8 cellular contexts compared by ENCODE assay signal in genomic region chr22:41799486-41800347, GRCh38. TPM values are rescaled to one million over a fixed set of nuclear protein-coding genes. Genes with fewer than 3 reads are reported as not detected.
DNase-seq lines count a peak whose midpoint lies in the region; ATAC-seq and TF ChIP-seq lines count a peak whose summit lies in the region.

No MANE protein-coding gene starts in this region.

- H3K9me3 ChIP-seq in mucosa of rectum (ENCODE audit: control insufficient read depth in 2 of 2, low read length in 2 of 2) (no peaks in the 10 kb centered on the region), upper lobe of left lung (no peaks in the 10 kb centered on the region)

- peak; percentile 16 to 18 for DNase-seq in stimulated activated CD4-positive, alpha-beta T cell treated with anti-CD3 and anti-CD28 coated beads, Interleukin-2, amount 100 ng/mL, for 48 hours
- DNase-seq in stimulated activated CD4-positive, alpha-beta T cell treated with anti-CD3 and anti-CD28 coated beads, Interleukin-4, amount 100 ng/mL, for 24 hours: no peak
- DNase-seq in activated B cell treated with CpG ODN at 0.5 μM for 24 hours (no peak), erythroblast (lab: John Stamatoyannopoulos, UW) (peak; percentile 25 to 43), upper lobe of left lung (peak; percentile 28 to 89), DMS 273 (lab: John Stamatoyannopoulos, UW; ENCODE audit: unreplicated experiment) (no peak)

- H3K36me3 ChIP-seq in mucosa of rectum (ENCODE audit: control insufficient read depth in 2 of 2, insufficient read depth in 2 of 2, low read length in 2 of 2) (no peaks in the 10 kb centered on the region), upper lobe of left lung (no peaks in the 10 kb centered on the region)

- intact Hi-C loops in activated B cell treated with CpG ODN at 0.5 μM for 24 hours (cut with micrococcal nuclease): loop anchor here (1.0 to 10.0 kb wide), 5 partner anchors 18 to 285 kb away; no protein-coding TSS in a partner anchor

- TF ChIP-seq CTCF in activated B cell treated with CpG ODN at 0.5 μM for 24 hours (IDR thresholded peaks at IDR 0.05): no peak
- TF ChIP-seq CTCF in upper lobe of left lung (IDR thresholded peaks at IDR 0.05): peak in 3 of 6 experiments; percentile 10 to 29 (median 19)

- H3K27ac ChIP-seq in mucosa of rectum (ENCODE audit: low read depth in 2 of 2, low read length in 2 of 2) (peak overlapping the region; percentile 77 to 91), upper lobe of left lung (peak overlapping the region; percentile 85 to 90 (median 90))

- peak overlapping the region; percentile 97 for H3K27ac Mint-ChIP-seq in activated B cell treated with CpG ODN at 0.5 μM for 24 hours

- peaks cover 34% of the 10 kb centered on the region for H3K4me1 Mint-ChIP-seq in activated B cell treated with CpG ODN at 0.5 μM for 24 hours

- H3K27me3 ChIP-seq in mucosa of rectum (ENCODE audit: control insufficient read depth in 2 of 2, insufficient read depth in 2 of 2, low read length in 2 of 2) (no peaks in the 10 kb centered on the region), upper lobe of left lung (no peaks in the 10 kb centered on the region)

- ATAC-seq in HG03039 (IDR thresholded peaks at IDR 0.05; ENCODE audit: unreplicated experiment) (peak; percentile 5), activated B cell treated with CpG ODN at 0.5 μM for 24 hours (ENCODE audit: low read depth) (peak; percentile 41), upper lobe of left lung (ENCODE audit: low FRiP score in 2 of 2) (peak; percentile 71 to 73)

- CTCF ChIA-PET in activated B cell treated with CpG ODN at 0.5 μM for 24 hours (lab: Charles Lee): interaction anchor here (0.9 to 3.0 kb wide), 6 partner anchors 54 to 141 kb away, joined by 3 to 32 read pairs (median 3); partner anchors contain the start of gene MEI1

- 18 to 40% methylated on average over 8 to 30 of the region's 38 CpGs for WGBS in upper lobe of left lung, 2 donors

- H3K9me3 Mint-ChIP-seq in activated B cell treated with CpG ODN at 0.5 μM for 24 hours: no peaks in the 10 kb centered on the region

- H3K4me1 ChIP-seq in mucosa of rectum (ENCODE audit: control insufficient read depth in 2 of 2, insufficient read depth in 2 of 2, low read length in 2 of 2): peaks cover 12 to 21% of the 10 kb centered on the region in 2 donors
- H3K4me1 ChIP-seq in upper lobe of left lung: peaks cover 16 to 28% (median 20%) of the 10 kb centered on the region in 4 donors

- H3K27me3 Mint-ChIP-seq in activated B cell treated with CpG ODN at 0.5 μM for 24 hours: no peaks in the 10 kb centered on the region

- POLR2A ChIA-PET in activated B cell treated with CpG ODN at 0.5 μM for 24 hours (lab: Charles Lee): interaction anchor here (0.6 to 4.0 kb wide), 38 partner anchors 8 to 814 kb away, joined by 3 to 175 read pairs (median 6); partner anchors contain the start of genes CENPM, DESI1, MEI1 and NDUFA6

- TF ChIP-seq EP300 in upper lobe of left lung (IDR thresholded peaks at IDR 0.05): no peak

- peak overlapping the region; percentile 98 for H3K4me3 Mint-ChIP-seq in activated B cell treated with CpG ODN at 0.5 μM for 24 hours

- peaks cover 14% of the 10 kb centered on the region for H3K36me3 Mint-ChIP-seq in activated B cell treated with CpG ODN at 0.5 μM for 24 hours (ENCODE audit: low read depth)

- TF ChIP-seq POLR2A in erythroblast (IDR thresholded peaks at IDR 0.05; ENCODE audit: low read length): no peak
- TF ChIP-seq POLR2A in upper lobe of left lung (IDR thresholded peaks at IDR 0.05): no peak

- H3K9ac ChIP-seq in mucosa of rectum (ENCODE audit: low read depth in 1 of 2, low read length in 2 of 2): peak overlapping the region; percentile 85 to 95

- H3K4me3 ChIP-seq in mucosa of rectum (ENCODE audit: low read length in 2 of 2) (peak overlapping the region; percentile 87 to 90), upper lobe of left lung (peak overlapping the region; percentile 31 to 86 (median 74))

RNA-seq across cellular contexts. Expression of gene CCDC134, which starts 0.8 kb away (rescaled TPM):
- total RNA-seq in activated B cell treated with CpG ODN at 0.5 μM for 24 hours (9.2 and 13.2 TPM in 2 replicates), upper lobe of left lung (10 to 100 TPM in 2 of 6 donors, 1 to 10 TPM in 4; 5.5 to 12.6 (median 8.8) TPM)

RNA-seq across cellular contexts. Expression of gene SREBF2, which starts 33.2 kb away (rescaled TPM):
- 253 and 307 TPM in 2 replicates for total RNA-seq in activated B cell treated with CpG ODN at 0.5 μM for 24 hours
- total RNA-seq in upper lobe of left lung: 100 to 1,000 TPM; 124 to 175 (median 145) TPM

Comparison
In these comparisons a context has a peak if more than half of its experiments do, and no peak if none do; other contexts are left out.
1. DNase-seq: peak in stimulated activated CD4-positive, alpha-beta T cell treated with anti-CD3 and anti-CD28 coated beads, Interleukin-2, amount 100 ng/mL, for 48 hours (2 of 2), erythroblast (2 of 2) and upper lobe of left lung (2 of 2); none in stimulated activated CD4-positive, alpha-beta T cell treated with anti-CD3 and anti-CD28 coated beads, Interleukin-4, amount 100 ng/mL, for 24 hours (single experiment), activated B cell treated with CpG ODN at 0.5 μM for 24 hours (single experiment) and DMS 273 (single experiment).
2. ATAC-seq: peak in every context shown above with its lines; median percentile 72 in upper lobe of left lung; 41 in activated B cell treated with CpG ODN at 0.5 μM for 24 hours; 5 in HG03039.